9 cellular contexts compared by ENCODE assay signal in genomic region chrX:75038925-75039324, GRCh38.
DNase-seq lines count a peak whose midpoint lies in the region; ATAC-seq, FAIRE-seq and TF ChIP-seq lines count a peak whose summit lies in the region.
"Had no signal": no experiment of that assay in that cellular context is flagged by ENCODE, and none has a peak within 500 bp of the region (broad histone marks: within the 10 kb centered on the region; RNA-seq: fewer than 3 reads in every experiment).

No MANE protein-coding gene starts in this region.

- H2BK12ac ChIP-seq in H1 (ENCODE audit: low read depth, low read length): no peak overlapping the region

- no peak overlapping the region for H4K5ac ChIP-seq in H1 (ENCODE audit: insufficient read length, low read depth, low read length)

- H2BK15ac ChIP-seq in H1 (ENCODE audit: low read length): no peak overlapping the region

- WGBS in H1 (ENCODE audit: extremely low coverage in 1 of 2, insufficient coverage in 1 of 2, insufficient read length in 1 of 2, insufficient replicate concordance in 2 of 2, low coverage in 1 of 2, low lambda C conversion rate in 2 of 2, missing lambda C conversion rate in 1 of 2), 2 experiments: no CpG with 5 or more reads among the region's 1 CpG

- peak; percentile 58 to 73 for TF ChIP-seq RAD21 in H1 (IDR thresholded peaks at IDR 0.05 in 1 of 2, conservative IDR thresholded peaks at IDR 0.05 in 1 of 2; ENCODE audit: low read depth in 2 of 2, low read length in 2 of 2)

- peak in 2 of 3 experiments; percentile 25; a peak in 1 of 4 replicates for TF ChIP-seq CTCF in H1 (IDR thresholded peaks at IDR 0.05; ENCODE audit: control extremely low read depth in 1 of 3, insufficient read depth in 1 of 3, low read depth in 1 of 3, low read length in 3 of 3)

- ATAC-seq in GM18520 (IDR thresholded peaks at IDR 0.05; ENCODE audit: unreplicated experiment): no peak
- no peak for ATAC-seq in HG02885 (IDR thresholded peaks at IDR 0.05; ENCODE audit: poor library complexity, unreplicated experiment)

- H2AFZ ChIP-seq in H1 (ENCODE audit: low read length): no peak overlapping the region

- H3K14ac ChIP-seq in H1 (ENCODE audit: insufficient read length): no peak overlapping the region

- no peak for TF ChIP-seq POLR2A in H1 (IDR thresholded peaks at IDR 0.05; ENCODE audit: control extremely low read depth in 1 of 2, low read depth in 2 of 2, low read length in 2 of 2)

- CTCF ChIA-PET in H1 (lab: Charles Lee; ENCODE audit: partially characterized antibody): interaction anchor here (1.2 kb wide), 1 partner anchor 566 kb away, joined by 4 read pairs; no protein-coding TSS in a partner anchor

- H3K27ac ChIP-seq in H1 (ENCODE audit: low read depth, low read length): no peak overlapping the region

- no peak for TF ChIP-seq EP300 in H1 (IDR thresholded peaks at IDR 0.05; ENCODE audit: borderline replicate concordance in 1 of 2, low read depth in 2 of 2, low read length in 2 of 2)

- H3K27me3 ChIP-seq in H1 (replicated peaks in 1 of 4; ENCODE audit: control insufficient read depth in 3 of 4, extremely low read depth in 1 of 4, insufficient read depth in 3 of 4, low read length in 3 of 4): no peaks in the 10 kb centered on the region

- H3K18ac ChIP-seq in H1 (ENCODE audit: extremely low read depth, low read length): no peak overlapping the region

- no peak overlapping the region for H3K9ac ChIP-seq in H1 (replicated peaks in 1 of 4; ENCODE audit: extremely low read depth in 1 of 4, low read depth in 3 of 4, low read length in 3 of 4)

- H3K36me3 ChIP-seq in H1 (ENCODE audit: control insufficient read depth in 2 of 4, insufficient read depth in 4 of 4, low read length in 3 of 4): no peaks in the 10 kb centered on the region; a peak in 1 of 8 replicates

- H2AK5ac ChIP-seq in H1 (ENCODE audit: low read depth, low read length): no peak overlapping the region

- peak; percentile 97 for FAIRE-seq in H1 (lab: Jason Lieb, UNC)

- peaks cover 14 to 20% of the 10 kb centered on the region in 2 experiments; a peak in 3 of 4 replicates for H3K9me3 ChIP-seq in H1 (ENCODE audit: insufficient read depth in 2 of 2, low read depth in 1 of 2, low read length in 1 of 2)

- no peak overlapping the region for H2BK120ac ChIP-seq in H1 (replicated peaks; ENCODE audit: low read depth, low read length)

- H4K8ac ChIP-seq in H1 (ENCODE audit: extremely low read depth, insufficient read depth, low read length): no peak overlapping the region

- POLR2A ChIA-PET in H1 (lab: Charles Lee; ENCODE audit: partially characterized antibody): no interaction called here

- H4K20me1 ChIP-seq in H1 (replicated peaks in 1 of 2; ENCODE audit: control insufficient read depth in 1 of 2, insufficient read depth in 2 of 2, low read length in 2 of 2): no peaks in the 10 kb centered on the region

- no peak overlapping the region for H2BK5ac ChIP-seq in H1 (ENCODE audit: low read depth, low read length)

- H3K4me1 ChIP-seq in H1 (replicated peaks in 1 of 4; ENCODE audit: control insufficient read depth in 3 of 4, insufficient read depth in 4 of 4, low read length in 3 of 4): no peaks in the 10 kb centered on the region

- H3K56ac ChIP-seq in H1 (replicated peaks; ENCODE audit: insufficient read length, low read depth, low read length): no peak overlapping the region

- no peak overlapping the region for H3K23ac ChIP-seq in H1 (ENCODE audit: insufficient read length)

- no peak overlapping the region for H3K4me3 ChIP-seq in H1 (ENCODE audit: extremely low read depth in 1 of 4, insufficient read depth in 2 of 4, low read depth in 3 of 4, low read length in 4 of 4)

- no peaks in the 10 kb centered on the region for H3K79me1 ChIP-seq in H1 (ENCODE audit: low read depth, low read length)

- DNase-seq in A172 (ENCODE audit: low spot score) (peak; percentile 1), EL (peak; percentile 27), NCI-H524 (lab: John Stamatoyannopoulos, UW) (peak; percentile 25 to 75), H1 (ENCODE audit: low read depth in 1 of 2, low spot score in 2 of 2) (no peak), mesenteric fat pad (ENCODE audit: low spot score) (no peak), retina (no peak)
- DNase-seq: naive B cell had no signal

- no peak overlapping the region for H3K4me2 ChIP-seq in H1 (ENCODE audit: insufficient read depth in 1 of 2, low read depth in 2 of 2, low read length in 2 of 2)

- no peaks in the 10 kb centered on the region for H3K23me2 ChIP-seq in H1 (ENCODE audit: low read depth, low read length)

- H4K91ac ChIP-seq in H1 (replicated peaks; ENCODE audit: insufficient read length, low read length): no peak overlapping the region

- no peak overlapping the region for H2BK20ac ChIP-seq in H1 (ENCODE audit: low read length)

- H3K4ac ChIP-seq in H1 (replicated peaks; ENCODE audit: insufficient read length, low read depth, low read length): no peak overlapping the region

- no peaks in the 10 kb centered on the region for H3K79me2 ChIP-seq in H1 (ENCODE audit: control insufficient read depth in 1 of 2, insufficient read depth in 2 of 2, low read length in 2 of 2)

TF ChIP-seq in H1, 55 proteins besides CTCF, POLR2A, EP300 and RAD21:
- TF ChIP-seq GTF2F1 (IDR thresholded peaks at IDR 0.05; ENCODE audit: borderline replicate concordance, low read depth, low read length) (peak; percentile 61; the same call in 1 of the 2 replicates), SIRT6 (IDR thresholded peaks at IDR 0.05; ENCODE audit: low read length) (no peak), BCL11A (IDR thresholded peaks at IDR 0.05; ENCODE audit: low read depth in 2 of 2, low read length in 2 of 2) (no peak), HDAC6 (IDR thresholded peaks at IDR 0.05; ENCODE audit: low read depth, low read length) (no peak)

Comparison
In these comparisons a context has a peak if more than half of its experiments do, and no peak if none do; other contexts are left out.
1. DNase-seq: peak in A172 (single experiment), EL (single experiment) and NCI-H524 (2 of 2); none in H1 (0 of 2), mesenteric fat pad (single experiment) and retina (single experiment).